Comparison of ENCODE assay signal across 11 cellular contexts in genomic region chr7:75967573-75967997, GRCh38. TPM values are rescaled to one million over a fixed set of nuclear protein-coding genes. Genes with fewer than 3 reads are reported as not detected.
DNase-seq lines count a peak whose midpoint lies in the region; ATAC-seq, FAIRE-seq and TF ChIP-seq lines count a peak whose summit lies in the region.
"Had no signal": no experiment of that assay in that cellular context is flagged by ENCODE, and none has a peak within 500 bp of the region (broad histone marks: within the 10 kb centered on the region; RNA-seq: fewer than 3 reads in every experiment).

No MANE protein-coding gene starts in this region.

- DNase-seq in NB4 (ENCODE audit: low read depth) (peak; percentile 65), hepatocyte (ENCODE audit: low spot score) (peak; percentile 63), GM12892 (ENCODE audit: insufficient read length) (no peak)
- DNase-seq in stimulated activated naive CD8-positive, alpha-beta T cell treated with anti-CD3 and anti-CD28 coated beads, Interleukin-15, Interleukin-2, amounts not matched to agents 100 U/mL and 50 U/mL, for 24 hours, result no peak
- DNase-seq: activated gamma-delta T cell, naive B cell, NCI-H1694 had no signal

- H3K4me1 ChIP-seq in hepatocyte (ENCODE audit: insufficient read depth), result peaks cover 13% of the 10 kb centered on the region
- H3K4me1 ChIP-seq in subcutaneous abdominal adipose tissue (ENCODE audit: control insufficient read depth in 5 of 5, insufficient read depth in 5 of 5, low read length in 5 of 5), result peaks cover 39 to 74% (median 73%) of the 10 kb centered on the region in 5 donors

- H3K9me3 ChIP-seq in hepatocyte (ENCODE audit: low read depth), result no peaks in the 10 kb centered on the region
- H3K9me3 ChIP-seq in subcutaneous abdominal adipose tissue (ENCODE audit: control insufficient read depth in 5 of 5, low read length in 5 of 5), result no peaks in the 10 kb centered on the region

- peak overlapping the region; percentile 21 for H3K27ac ChIP-seq in adipose tissue (ENCODE audit: low read depth, low read length)
- H3K27ac ChIP-seq in hepatocyte, result peak overlapping the region; percentile 45
- peak overlapping the region; percentile 70 for H3K27ac ChIP-seq in subcutaneous abdominal adipose tissue (ENCODE audit: low read depth, low read length)

- no peak overlapping the region for H3K4me3 ChIP-seq in NB4 (ENCODE audit: low read depth, low read length)
- no peak overlapping the region for H3K4me3 ChIP-seq in hepatocyte
- H3K4me3 ChIP-seq in subcutaneous abdominal adipose tissue (ENCODE audit: low read depth in 1 of 5, low read length in 5 of 5), result peak overlapping the region; percentile 29 to 42 (median 35)

- H2AFZ ChIP-seq in hepatocyte, result no peak overlapping the region

- no peak for FAIRE-seq in GM12892 (lab: Jason Lieb, UNC)
- FAIRE-seq: G401.6 had no signal

- no peak for TF ChIP-seq CTCF in NB4 (IDR thresholded peaks at IDR 0.05; ENCODE audit: low read depth, low read length)
- no peak for TF ChIP-seq CTCF in hepatocyte (IDR thresholded peaks at IDR 0.05; ENCODE audit: poor library complexity)

- WGBS in adipose tissue, 3 donors, result 16 to 57% (median 18%) methylated on average over 12 of the region's 12 CpGs
- 61% methylated on average over 11 of the region's 12 CpGs for WGBS in hepatocyte (ENCODE audit: low lambda C conversion rate, missing lambda C conversion rate)

- no peaks in the 10 kb centered on the region for H4K20me1 ChIP-seq in hepatocyte (ENCODE audit: insufficient read depth, poor library complexity, severe bottlenecking)

- TF ChIP-seq POLR2A in NB4 (IDR thresholded peaks at IDR 0.05; ENCODE audit: extremely low read depth, insufficient read length) (no peak), GM12892 (IDR thresholded peaks at IDR 0.05; ENCODE audit: low read depth, low read length) (no peak)

- no peak for ATAC-seq in stimulated activated naive CD8-positive, alpha-beta T cell treated with anti-CD3 and anti-CD28 coated beads, Interleukin-15, Interleukin-2, amounts not matched to agents 100 U/mL and 50 U/mL, for 24 hours
- ATAC-seq in GM19452 (IDR thresholded peaks at IDR 0.05; ENCODE audit: unreplicated experiment), result no peak

- no peaks in the 10 kb centered on the region for H3K9me2 ChIP-seq in hepatocyte (replicated peaks; ENCODE audit: insufficient read depth)

- peak overlapping the region in 2 of 5 donors; percentile 29 to 74 for H3K9ac ChIP-seq in subcutaneous abdominal adipose tissue (ENCODE audit: low read length in 5 of 5)

- H3K27me3 ChIP-seq in hepatocyte, result no peaks in the 10 kb centered on the region
- H3K27me3 ChIP-seq in subcutaneous abdominal adipose tissue (ENCODE audit: control insufficient read depth in 5 of 5, insufficient read depth in 4 of 5, low read length in 5 of 5), result no peaks in the 10 kb centered on the region

- H3K36me3 ChIP-seq in hepatocyte (replicated peaks; ENCODE audit: insufficient read depth, low read depth) (no peaks in the 10 kb centered on the region), subcutaneous abdominal adipose tissue (ENCODE audit: control insufficient read depth in 5 of 5, insufficient read depth in 5 of 5, low read length in 5 of 5) (peaks cover 0 to 20% (median 4%) of the 10 kb centered on the region in 5 donors)

- H3K4me2 ChIP-seq in hepatocyte, result no peak overlapping the region

- H3K79me2 ChIP-seq in hepatocyte, result peaks cover 11% of the 10 kb centered on the region

RNA-seq across cellular contexts. Expression of gene TMEM120A, which starts 26.8 kb away (rescaled TPM):
- 100 to 1,000 TPM in 2 of 3 donors, 10 to 100 TPM in 1; 62.5 to 257 (median 117) TPM for polyA plus RNA-seq in adipose tissue
- total RNA-seq in hepatocyte, result 40.6 and 50.7 TPM in 2 replicates
- 91.1 and 99.5 TPM in 2 replicates for polyA plus RNA-seq in hepatocyte
- polyA plus RNA-seq in GM12892 (2012; ENCODE audit: missing spikeins), result 21.2 TPM

RNA-seq across cellular contexts. Expression of gene POR, which starts 52.6 kb away (rescaled TPM):
- 100 to 1,000 TPM in 1 of 3 donors, 10 to 100 TPM in 2; 59.6 to 250 (median 70.1) TPM for polyA plus RNA-seq in adipose tissue
- 102 and 106 TPM in 2 replicates for total RNA-seq in hepatocyte
- polyA plus RNA-seq in hepatocyte, result 212 and 220 TPM in 2 replicates
- 24.5 TPM for polyA plus RNA-seq in GM12892 (2012; ENCODE audit: missing spikeins)

Comparison
In these comparisons a context has a peak if more than half of its experiments do, and no peak if none do; other contexts are left out.
1. DNase-seq: peak in NB4 (single experiment) and hepatocyte (single experiment); none in stimulated activated naive CD8-positive, alpha-beta T cell treated with anti-CD3 and anti-CD28 coated beads, Interleukin-15, Interleukin-2, amounts not matched to agents 100 U/mL and 50 U/mL, for 24 hours (single experiment) and GM12892 (single experiment).
2. H3K4me3 ChIP-seq: peak in subcutaneous abdominal adipose tissue (5 of 5); none in NB4 (single experiment) and hepatocyte (single experiment).
3. Peak in every context shown above with its lines, with median percentiles within 50 percentile points of each other: H3K27ac ChIP-seq.